Comparison of ENCODE assay signal across 24 cellular contexts in genomic region chr19:16156904-16157303, GRCh38. TPM values are rescaled to one million over a fixed set of nuclear protein-coding genes. Genes with fewer than 3 reads are reported as not detected.
"Had no signal": no experiment of that assay in that cellular context is flagged by ENCODE, and none has a peak within 500 bp of the region (broad histone marks: within the 10 kb centered on the region; RNA-seq: fewer than 3 reads in every experiment).

No MANE protein-coding gene starts in this region.

- DNase-seq: activated CD4-positive, alpha-beta T cell treated with anti-CD3 and anti-CD28 coated beads, Interleukin-2, amount 50 U/mL, for 4 hours; activated CD4-positive, CD25-positive, alpha-beta regulatory T cell treated with anti-CD3 and anti-CD28 coated beads, Interleukin-2, amount 50 U/mL, for 72 hours; activated naive CD4-positive, alpha-beta T cell treated with anti-CD3 and anti-CD28 coated beads for 36 hours; activated T-cell treated with anti-CD3 and anti-CD28 coated beads, Interleukin-2, amount 50 U/mL, for 1 hour; erythroblast; foreskin melanocyte; glutamatergic neuron; kidney; left lung; midbrain; retina; spleen; stimulated activated CD8-positive, alpha-beta memory T cell treated with anti-CD3 and anti-CD28 coated beads, Interleukin-4, amount 100 ng/mL, for 48 hours; stimulated activated naive CD8-positive, alpha-beta T cell treated with anti-CD3 and anti-CD28 coated beads, Interleukin-15, Interleukin-2, amounts not matched to agents 100 U/mL and 50 U/mL, for 24 hours; trophoblast cell had no signal

- H3K4me3 Mint-ChIP-seq: activated naive CD4-positive, alpha-beta T cell treated with anti-CD3 and anti-CD28 coated beads for 36 hours; activated T-helper 17 cell treated with anti-CD3 and anti-CD28 coated beads, Interleukin-2, amount 50 U/mL, for 72 hours; T-helper 1 cell treated with Interleukin-12 subunit alpha and Interleukin-12 subunit beta and Interleukin-4 antibody, amounts not matched to agents 30 μg/mL and 1 μg/mL, for 36 hours had no signal

- H3K27me3 Mint-ChIP-seq: activated T-helper 17 cell treated with anti-CD3 and anti-CD28 coated beads, Interleukin-2, amount 50 U/mL, for 72 hours had no signal

- H3K4me1 ChIP-seq: ascending aorta, breast epithelium, suprapubic skin had no signal

- H3K27me3 ChIP-seq: ascending aorta, breast epithelium, left lung, spleen, suprapubic skin had no signal

- H3K9me3 ChIP-seq: ascending aorta, left lung, spleen, suprapubic skin had no signal

- ATAC-seq: activated T-helper 17 cell treated with anti-CD3 and anti-CD28 coated beads, Interleukin-2, amount 50 U/mL, for 72 hours; left lung; stimulated activated naive CD8-positive, alpha-beta T cell treated with anti-CD3 and anti-CD28 coated beads, Interleukin-15, Interleukin-2, amounts not matched to agents 100 U/mL and 50 U/mL, for 24 hours had no signal

- H3K9me3 Mint-ChIP-seq: activated naive CD4-positive, alpha-beta T cell treated with anti-CD3 and anti-CD28 coated beads for 36 hours; activated T-helper 17 cell treated with anti-CD3 and anti-CD28 coated beads, Interleukin-2, amount 50 U/mL, for 72 hours; T-helper 1 cell treated with Interleukin-12 subunit alpha and Interleukin-12 subunit beta and Interleukin-4 antibody, amounts not matched to agents 30 μg/mL and 1 μg/mL, for 36 hours had no signal

- H3K27ac ChIP-seq: ascending aorta, breast epithelium, coronary artery, left lung, suprapubic skin had no signal

- H3K36me3 ChIP-seq: ascending aorta, breast epithelium, suprapubic skin had no signal

- H3K27ac Mint-ChIP-seq: activated naive CD4-positive, alpha-beta T cell treated with anti-CD3 and anti-CD28 coated beads for 36 hours; activated T-helper 17 cell treated with anti-CD3 and anti-CD28 coated beads, Interleukin-2, amount 50 U/mL, for 72 hours; T-helper 1 cell treated with Interleukin-12 subunit alpha and Interleukin-12 subunit beta and Interleukin-4 antibody, amounts not matched to agents 30 μg/mL and 1 μg/mL, for 36 hours had no signal

- H3K4me3 ChIP-seq: ascending aorta, breast epithelium, coronary artery, left lung, spleen, suprapubic skin had no signal

RNA-seq across cellular contexts. Expression of gene HSH2D, which starts 13.4 kb away (rescaled TPM):
- total RNA-seq: ascending aorta, lung microvascular endothelial cell had no signal

RNA-seq across cellular contexts. Expression of gene CIB3, which starts 16.4 kb away (rescaled TPM):
- total RNA-seq: activated naive CD4-positive, alpha-beta T cell treated with anti-CD3 and anti-CD28 coated beads for 36 hours; ascending aorta; kidney; left lung; lung microvascular endothelial cell; omental fat pad; posterior vena cava; spleen; suprapubic skin had no signal
